ENCODE assay signal across 7 cellular contexts in genomic region chr7:66116680-66117079, GRCh38. TPM values are rescaled to one million over a fixed set of nuclear protein-coding genes. Genes with fewer than 3 reads are reported as not detected.
DNase-seq lines count a peak whose midpoint lies in the region; ATAC-seq and TF ChIP-seq lines count a peak whose summit lies in the region.
"Not testable (repeated sequence)": the region's sequence is repeated elsewhere in the genome, so short reads cannot be mapped to it uniquely, and the experiment has no call there.

No MANE protein-coding gene starts in this region.

- H3K4me2 ChIP-seq in Loucy (ENCODE audit: low read depth, low read length, poor library complexity, severe bottlenecking): peak overlapping the region; percentile 78

- not testable (repeated sequence) for DNase-seq in Caco-2; WTC11 (ENCODE audit: low spot score); activated T-helper 1 cell treated with anti-CD3 and anti-CD28 coated beads, Interleukin-12 subunit alpha, Interleukin-12 subunit beta, Interleukin-2, Interleukin-4 antibody, amounts not matched to agents 30 ng/mL and 10 ng/mL and 1 ng/mL, durations not matched to agents 14 hours and 24 hours and 36 hours (ENCODE audit: low spot score); osteocyte (ENCODE audit: extremely low spot score, unreplicated experiment)
- peak; percentile 74 for DNase-seq in mesenteric fat pad (ENCODE audit: low spot score)

- H3K9ac ChIP-seq in Loucy (ENCODE audit: low read depth, low read length, poor library complexity, severe bottlenecking): peak overlapping the region; percentile 91

- H3K36me3 Mint-ChIP-seq in Caco-2 (ENCODE audit: insufficient read depth, unreplicated experiment) (peaks cover 32% of the 10 kb centered on the region), brain (peaks cover 13% of the 10 kb centered on the region)
- not testable (repeated sequence) for H3K36me3 Mint-ChIP-seq in WTC11; osteocyte (ENCODE audit: unreplicated experiment)
- H3K36me3 Mint-ChIP-seq in activated T-helper 1 cell treated with anti-CD3 and anti-CD28 coated beads, Interleukin-12 subunit alpha, Interleukin-12 subunit beta, Interleukin-2, Interleukin-4 antibody, amounts not matched to agents 30 ng/mL and 10 ng/mL and 1 ng/mL, durations not matched to agents 14 hours and 24 hours and 36 hours (ENCODE audit: low read depth): peaks cover 24% of the 10 kb centered on the region

- H3F3A ChIP-seq in Loucy (ENCODE audit: low read depth): not testable (repeated sequence)

- intact Hi-C loops in Caco-2 (cut with micrococcal nuclease; ENCODE audit: unreplicated experiment): not testable (repeated sequence)
- intact Hi-C loops in activated T-helper 1 cell treated with anti-CD3 and anti-CD28 coated beads, Interleukin-12 subunit alpha, Interleukin-12 subunit beta, Interleukin-2, Interleukin-4 antibody, amounts not matched to agents 30 ng/mL and 10 ng/mL and 1 ng/mL, durations not matched to agents 14 hours and 24 hours and 36 hours (cut with micrococcal nuclease): loop anchor here (10.0 kb wide), 1 partner anchor 88 kb away; the partner anchor contains the start of gene TPST1

- not testable (repeated sequence) for ATAC-seq in WTC11

- H4K20me1 ChIP-seq in Loucy (ENCODE audit: insufficient read depth, low read length, poor library complexity, severe bottlenecking): peaks cover 44% of the 10 kb centered on the region

- H3K9me2 ChIP-seq in Loucy (replicated peaks; ENCODE audit: low read depth, low read length): not testable (repeated sequence)

- TF ChIP-seq CTCF in Caco-2 (IDR thresholded peaks at IDR 0.05; ENCODE audit: insufficient read depth in 1 of 2, low read depth in 1 of 2, low read length in 1 of 2, severe bottlenecking in 1 of 2, unreplicated experiment in 1 of 2); Loucy (conservative IDR thresholded peaks at IDR 0.05; ENCODE audit: low read length); WTC11 (IDR thresholded peaks at IDR 0.05); brain (conservative IDR thresholded peaks at IDR 0.05); osteocyte (IDR thresholded peaks at IDR 0.05): not testable (repeated sequence)

- not testable (repeated sequence) for H3K27ac Mint-ChIP-seq in Caco-2 (ENCODE audit: unreplicated experiment); osteocyte (ENCODE audit: unreplicated experiment)
- peak overlapping the region; percentile 29; the same call in 1 of the 2 replicates for H3K27ac Mint-ChIP-seq in WTC11
- peak overlapping the region; percentile 56 for H3K27ac Mint-ChIP-seq in activated T-helper 1 cell treated with anti-CD3 and anti-CD28 coated beads, Interleukin-12 subunit alpha, Interleukin-12 subunit beta, Interleukin-2, Interleukin-4 antibody, amounts not matched to agents 30 ng/mL and 10 ng/mL and 1 ng/mL, durations not matched to agents 14 hours and 24 hours and 36 hours
- H3K27ac Mint-ChIP-seq in brain: peak overlapping the region in 3 of 5 experiments; percentile 10 to 75 (median 26)

- H3K27me3 ChIP-seq in Caco-2 (replicated peaks; ENCODE audit: control insufficient read depth, insufficient read depth, low read length); Loucy (ENCODE audit: insufficient read depth, low read length, poor library complexity, severe bottlenecking): not testable (repeated sequence)

- H3K9me3 ChIP-seq in Caco-2; Loucy (ENCODE audit: insufficient read depth, low read depth, low read length): not testable (repeated sequence)

- not testable (repeated sequence) for H3K9me3 Mint-ChIP-seq in Caco-2 (ENCODE audit: unreplicated experiment); WTC11; activated T-helper 1 cell treated with anti-CD3 and anti-CD28 coated beads, Interleukin-12 subunit alpha, Interleukin-12 subunit beta, Interleukin-2, Interleukin-4 antibody, amounts not matched to agents 30 ng/mL and 10 ng/mL and 1 ng/mL, durations not matched to agents 14 hours and 24 hours and 36 hours; brain; osteocyte (ENCODE audit: unreplicated experiment)

- peak overlapping the region; percentile 57 for H3K4me3 Mint-ChIP-seq in Caco-2 (ENCODE audit: unreplicated experiment)
- H3K4me3 Mint-ChIP-seq in WTC11: peak overlapping the region; percentile 54
- H3K4me3 Mint-ChIP-seq in activated T-helper 1 cell treated with anti-CD3 and anti-CD28 coated beads, Interleukin-12 subunit alpha, Interleukin-12 subunit beta, Interleukin-2, Interleukin-4 antibody, amounts not matched to agents 30 ng/mL and 10 ng/mL and 1 ng/mL, durations not matched to agents 14 hours and 24 hours and 36 hours: peak overlapping the region; percentile 82
- peak overlapping the region; percentile 73 to 96 (median 91) for H3K4me3 Mint-ChIP-seq in brain
- H3K4me3 Mint-ChIP-seq in osteocyte (ENCODE audit: unreplicated experiment): peak overlapping the region; percentile 48

- not testable (repeated sequence) for H3K36me3 ChIP-seq in Caco-2 (ENCODE audit: control insufficient read depth, insufficient read depth, low read length); Loucy (ENCODE audit: insufficient read depth, low read length)

- POLR2A ChIA-PET in Caco-2 (lab: Charles Lee); WTC11 (lab: Charles Lee): not testable (repeated sequence)

- not testable (repeated sequence) for H3K4me3 ChIP-seq in Caco-2 (ENCODE audit: low read depth, low read length)
- H3K4me3 ChIP-seq in Loucy (ENCODE audit: low read length, poor library complexity, severe bottlenecking): peak overlapping the region; percentile 96

- not testable (repeated sequence) for BruUV-seq in Caco-2 (replicated peaks; lab: Mats Ljungman, UMichigan)

- CTCF ChIA-PET in Caco-2 (lab: Charles Lee); WTC11 (lab: Charles Lee): not testable (repeated sequence)

- not testable (repeated sequence) for H2AFZ ChIP-seq in Loucy (ENCODE audit: low read length)

- H3K4me1 Mint-ChIP-seq in Caco-2 (ENCODE audit: low read depth, unreplicated experiment) (peaks cover 11% of the 10 kb centered on the region), WTC11 (peaks cover 12% of the 10 kb centered on the region), brain (peaks cover 47% of the 10 kb centered on the region), osteocyte (ENCODE audit: unreplicated experiment) (peaks cover 30% of the 10 kb centered on the region)
- peaks cover 40% of the 10 kb centered on the region for H3K4me1 Mint-ChIP-seq in activated T-helper 1 cell treated with anti-CD3 and anti-CD28 coated beads, Interleukin-12 subunit alpha, Interleukin-12 subunit beta, Interleukin-2, Interleukin-4 antibody, amounts not matched to agents 30 ng/mL and 10 ng/mL and 1 ng/mL, durations not matched to agents 14 hours and 24 hours and 36 hours (ENCODE audit: low read depth)

- peaks cover 68% of the 10 kb centered on the region for H3K79me2 ChIP-seq in Loucy (ENCODE audit: insufficient read depth, low read length)

- not testable (repeated sequence) for H3K4me1 ChIP-seq in Caco-2
- H3K4me1 ChIP-seq in Loucy (ENCODE audit: insufficient read depth, low read length, poor library complexity, severe bottlenecking): peaks cover 39% of the 10 kb centered on the region

- H3K27me3 Mint-ChIP-seq in Caco-2 (ENCODE audit: insufficient read depth, unreplicated experiment); WTC11 (ENCODE audit: low read depth); activated T-helper 1 cell treated with anti-CD3 and anti-CD28 coated beads, Interleukin-12 subunit alpha, Interleukin-12 subunit beta, Interleukin-2, Interleukin-4 antibody, amounts not matched to agents 30 ng/mL and 10 ng/mL and 1 ng/mL, durations not matched to agents 14 hours and 24 hours and 36 hours (ENCODE audit: insufficient read depth); brain; osteocyte (ENCODE audit: unreplicated experiment): not testable (repeated sequence)

RNA-seq across cellular contexts. Expression of gene CRCP, which starts 2.0 kb away (rescaled TPM):
- total RNA-seq in Caco-2 (2022) (48.2 and 48.7 TPM in 2 replicates), WTC11 (2021) (20.3 to 23.3 TPM (median 21.2 TPM) in 3 replicates), mesenteric fat pad (29.1 TPM), osteocyte (25.8 and 26.5 TPM in 2 replicates)
- total RNA-seq in activated T-helper 1 cell treated with anti-CD3 and anti-CD28 coated beads, Interleukin-12 subunit alpha, Interleukin-12 subunit beta, Interleukin-2, Interleukin-4 antibody, amounts not matched to agents 30 ng/mL and 10 ng/mL and 1 ng/mL, durations not matched to agents 14 hours and 24 hours and 36 hours: 41.0 and 44.1 TPM in 2 replicates
- 41.2 TPM for polyA plus RNA-seq in brain (ENCODE audit: insufficient read depth, low read depth, low replicate concordance)

RNA-seq across cellular contexts. Expression of gene ASL, which starts 41.1 kb away (rescaled TPM):
- 54.9 and 64.0 TPM in 2 replicates for total RNA-seq in Caco-2 (2022)
- total RNA-seq in WTC11 (2021): 29.5 to 31.9 TPM (median 29.8 TPM) in 3 replicates
- total RNA-seq in activated T-helper 1 cell treated with anti-CD3 and anti-CD28 coated beads, Interleukin-12 subunit alpha, Interleukin-12 subunit beta, Interleukin-2, Interleukin-4 antibody, amounts not matched to agents 30 ng/mL and 10 ng/mL and 1 ng/mL, durations not matched to agents 14 hours and 24 hours and 36 hours: 36.6 and 44.9 TPM in 2 replicates
- polyA plus RNA-seq in brain (ENCODE audit: insufficient read depth, low read depth, low replicate concordance): 21.7 TPM
- 24.3 TPM for total RNA-seq in mesenteric fat pad
- 23.3 and 23.5 TPM in 2 replicates for total RNA-seq in osteocyte
